16 cellular contexts compared by ENCODE assay signal in genomic region chr13:110352735-110353134, GRCh38. TPM values are rescaled to one million over a fixed set of nuclear protein-coding genes. Genes with fewer than 3 reads are reported as not detected.
DNase-seq lines count a peak whose midpoint lies in the region; ATAC-seq and TF ChIP-seq lines count a peak whose summit lies in the region.
"Had no signal": no experiment of that assay in that cellular context is flagged by ENCODE, and none has a peak within 500 bp of the region (broad histone marks: within the 10 kb centered on the region; RNA-seq: fewer than 3 reads in every experiment).

No MANE protein-coding gene starts in this region.

- H3K9ac ChIP-seq in stomach smooth muscle (ENCODE audit: low read length in 2 of 2): no peak overlapping the region

- peaks cover 3 to 83% (median 24%) of the 10 kb centered on the region in 3 donors for H3K4me1 ChIP-seq in gastroesophageal sphincter
- H3K4me1 ChIP-seq in stomach smooth muscle (ENCODE audit: control insufficient read depth, insufficient read depth, low read length): peaks cover 70% of the 10 kb centered on the region

- H3K27me3 ChIP-seq in gastroesophageal sphincter (no peaks in the 10 kb centered on the region), stomach smooth muscle (ENCODE audit: control insufficient read depth in 1 of 2, insufficient read depth in 2 of 2, low read length in 2 of 2) (no peaks in the 10 kb centered on the region)

- H3K9me3 ChIP-seq in gastroesophageal sphincter (no peaks in the 10 kb centered on the region), stomach smooth muscle (ENCODE audit: control insufficient read depth in 2 of 2, low read length in 2 of 2) (no peaks in the 10 kb centered on the region)

- POLR2A ChIA-PET in RWPE1 (lab: Yijun Ruan, JAX; ENCODE audit: low non-redundant PET): no interaction called here

- no peak for TF ChIP-seq EP300 in gastroesophageal sphincter (IDR thresholded peaks at IDR 0.05)

- WGBS in gastroesophageal sphincter (ENCODE audit: low coverage in 1 of 2), 2 donors: 77% methylated on average over 5 of the region's 8 CpGs; no CpG with 5 or more reads in 1 of the 2 donors

- no peak; the same call in 1 of the 2 replicates for TF ChIP-seq CTCF in RWPE1 (conservative IDR thresholded peaks at IDR 0.05; ENCODE audit: low read depth)
- TF ChIP-seq CTCF in gastroesophageal sphincter (IDR thresholded peaks at IDR 0.05): peak in 3 of 4 experiments; percentile 7 to 44 (median 34)

- ATAC-seq in gastroesophageal sphincter: no peak
- no peak for ATAC-seq in GM21529 (IDR thresholded peaks at IDR 0.05; ENCODE audit: unreplicated experiment)
- ATAC-seq: natural killer cell had no signal

- H3K4me3 ChIP-seq in gastroesophageal sphincter (no peak overlapping the region), stomach smooth muscle (ENCODE audit: low read length in 2 of 2) (peak overlapping the region in 1 of 2 donors; percentile 15)

- no peak for TF ChIP-seq POLR2A in gastroesophageal sphincter (IDR thresholded peaks at IDR 0.05)

- CTCF ChIA-PET in RWPE1 (lab: Yijun Ruan, JAX): no interaction called here

- DNase-seq in DMS 273 (lab: John Stamatoyannopoulos, UW; ENCODE audit: unreplicated experiment) (peak; percentile 1), DMS 273 treated with DMSO at 0.1 percent for 48 hours (lab: John Stamatoyannopoulos, UW) (no peak), RWPE1 (ENCODE audit: low spot score) (no peak), A172 (ENCODE audit: low spot score) (no peak)
- no peak for DNase-seq in stimulated activated naive CD4-positive, alpha-beta T cell (lab: John Stamatoyannopoulos, UW)
- DNase-seq: 8988T; DMS79 treated with DMSO at 0.1 percent for 48 hours; effector memory CD4-positive, alpha-beta T cell; natural killer cell; NCI-H69; substantia nigra; T-helper 1 cell had no signal

- H3K36me3 ChIP-seq in gastroesophageal sphincter: peaks cover 0 to 5% of the 10 kb centered on the region in 2 donors
- peaks cover 6 to 9% of the 10 kb centered on the region in 2 donors for H3K36me3 ChIP-seq in stomach smooth muscle (ENCODE audit: control insufficient read depth in 2 of 2, insufficient read depth in 2 of 2, low read length in 2 of 2)

- H3K27ac ChIP-seq in RWPE1 (0 out of 2 replicates have a peak overlapping the region, but pooled peaks have one; percentile 5), gastroesophageal sphincter (peak overlapping the region; percentile 17 to 99 (median 87)), stomach smooth muscle (ENCODE audit: low read length) (peak overlapping the region; percentile 82)

RNA-seq across cellular contexts. Expression of gene COL4A2, which starts 45.7 kb away (rescaled TPM):
- total RNA-seq in gastroesophageal sphincter: 100 to 1,000 TPM; 478 to 945 (median 543) TPM
- total RNA-seq in A172 (2014; rRNA removed; shearing (Covaris generic)): 177 and 218 TPM in 2 replicates
- total RNA-seq: activated CD8-positive, alpha-beta memory T cell treated with anti-CD3 and anti-CD28 coated beads for 36 hours; natural killer cell had no signal

RNA-seq across cellular contexts. Expression of gene COL4A1, which starts 45.8 kb away (rescaled TPM):
- 100 to 1,000 TPM; 278 to 618 (median 440) TPM for total RNA-seq in gastroesophageal sphincter
- total RNA-seq in A172 (2014; rRNA removed; shearing (Covaris generic)): 197 and 221 TPM in 2 replicates
- total RNA-seq: activated CD8-positive, alpha-beta memory T cell treated with anti-CD3 and anti-CD28 coated beads for 36 hours; natural killer cell had no signal

Comparison
In these comparisons a context has a peak if more than half of its experiments do, and no peak if none do; other contexts are left out.
1. H3K27ac ChIP-seq: peak in every context shown above with its lines; median percentile 87 in gastroesophageal sphincter; 82 in stomach smooth muscle; 5 in RWPE1.